Comparison of ENCODE assay signal across 21 cellular contexts in the genomic region with DNA sequence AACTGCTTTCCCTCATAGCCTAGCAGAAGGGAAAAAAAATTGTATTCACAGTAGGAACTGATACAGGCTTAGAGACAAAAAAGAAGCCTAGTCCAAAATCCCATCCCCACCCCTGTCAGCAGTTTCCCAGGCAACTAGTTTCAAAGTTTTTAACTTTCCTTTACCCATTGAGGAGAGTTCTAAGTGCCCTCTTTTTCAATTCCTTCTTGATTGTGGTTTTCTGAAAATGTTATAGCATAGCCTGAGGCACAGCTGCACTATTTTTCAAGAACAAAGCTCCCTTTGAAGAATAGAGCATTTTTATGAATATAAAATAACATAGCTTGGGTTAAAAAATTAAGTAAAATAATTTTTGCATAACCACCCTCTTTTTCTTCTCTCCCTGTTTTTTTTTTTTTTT.
"Had no signal": no experiment of that assay in that cellular context is flagged by ENCODE, and none has a peak within 500 bp of the region (broad histone marks: within the 10 kb centered on the region; RNA-seq: fewer than 3 reads in every experiment).

No MANE protein-coding gene starts in this region.

- H3K4me3 ChIP-seq: esophagus muscularis mucosa, gastroesophageal sphincter, mucosa of descending colon, sigmoid colon, smooth muscle cell, testis had no signal

- H3K27me3 Mint-ChIP-seq: activated CD4-positive, alpha-beta T cell treated with anti-CD3 and anti-CD28 coated beads, Interleukin-2, amount 10 ng/mL, durations not matched to agents 7 days and 5 days; activated naive CD4-positive, alpha-beta T cell treated with anti-CD3 and anti-CD28 coated beads, Interleukin-2, amount 50 U/mL, for 24 hours; brain had no signal

- ATAC-seq: activated CD8-positive, alpha-beta T cell treated with anti-CD3 and anti-CD28 coated beads, Interleukin-2, amount 10 ng/mL, durations not matched to agents 7 days and 5 days; gastroesophageal sphincter; mucosa of descending colon had no signal

- DNase-seq: activated CD4-positive, alpha-beta T cell treated with anti-CD3 and anti-CD28 coated beads, Interleukin-2, amount 10 ng/mL, durations not matched to agents 7 days and 5 days; activated CD4-positive, CD25-positive, alpha-beta regulatory T cell treated with anti-CD3 and anti-CD28 coated beads, Interleukin-2, amount 50 U/mL, for 72 hours; activated CD8-positive, alpha-beta T cell treated with anti-CD3 and anti-CD28 coated beads, Interleukin-2, amount 10 ng/mL, durations not matched to agents 7 days and 5 days; activated gamma-delta T cell treated with Interleukin-2 at 50 U/mL for 16 hours; activated T-cell treated with anti-CD3 and anti-CD28 coated beads, Interleukin-2, amount 50 U/mL, for 1 hour; anterior cingulate cortex; effector CD8-positive, alpha-beta T cell; head of caudate nucleus; mucosa of descending colon; occipital lobe; retina; sigmoid colon; stimulated activated CD4-positive, alpha-beta T cell treated with anti-CD3 and anti-CD28 coated beads, Interleukin-15, amount 100 ng/mL, for 24 hours; stimulated activated naive CD4-positive, alpha-beta T cell; testis had no signal

- H3K4me3 Mint-ChIP-seq: activated CD4-positive, alpha-beta T cell treated with anti-CD3 and anti-CD28 coated beads, Interleukin-2, amount 10 ng/mL, durations not matched to agents 7 days and 5 days; activated CD8-positive, alpha-beta T cell treated with anti-CD3 and anti-CD28 coated beads, Interleukin-2, amount 10 ng/mL, durations not matched to agents 7 days and 5 days; activated naive CD4-positive, alpha-beta T cell treated with anti-CD3 and anti-CD28 coated beads, Interleukin-2, amount 50 U/mL, for 24 hours; brain; memory B cell had no signal

- H3K4me1 Mint-ChIP-seq: activated CD4-positive, alpha-beta T cell treated with anti-CD3 and anti-CD28 coated beads, Interleukin-2, amount 10 ng/mL, durations not matched to agents 7 days and 5 days; activated naive CD4-positive, alpha-beta T cell treated with anti-CD3 and anti-CD28 coated beads, Interleukin-2, amount 50 U/mL, for 24 hours had no signal

- H3K4me1 ChIP-seq: gastroesophageal sphincter, sigmoid colon, testis had no signal

- H3K36me3 Mint-ChIP-seq: activated naive CD4-positive, alpha-beta T cell treated with anti-CD3 and anti-CD28 coated beads, Interleukin-2, amount 50 U/mL, for 24 hours; brain had no signal

- H3K9me3 ChIP-seq: esophagus muscularis mucosa, gastroesophageal sphincter, mucosa of descending colon, sigmoid colon, testis had no signal

- H3K27ac Mint-ChIP-seq: activated CD4-positive, alpha-beta T cell treated with anti-CD3 and anti-CD28 coated beads, Interleukin-2, amount 10 ng/mL, durations not matched to agents 7 days and 5 days; activated CD8-positive, alpha-beta T cell treated with anti-CD3 and anti-CD28 coated beads, Interleukin-2, amount 10 ng/mL, durations not matched to agents 7 days and 5 days; activated naive CD4-positive, alpha-beta T cell treated with anti-CD3 and anti-CD28 coated beads, Interleukin-2, amount 50 U/mL, for 24 hours; memory B cell had no signal

- H3K27me3 ChIP-seq: esophagus muscularis mucosa, gastroesophageal sphincter, sigmoid colon, testis had no signal

- H3K4me2 ChIP-seq: smooth muscle cell had no signal

- H3K36me3 ChIP-seq: esophagus muscularis mucosa, gastroesophageal sphincter, sigmoid colon had no signal

- H3K27ac ChIP-seq: esophagus muscularis mucosa, gastroesophageal sphincter, sigmoid colon, testis had no signal
